15 cellular contexts compared by ENCODE assay signal in genomic region chr15:49063402-49064280, GRCh38. TPM values are rescaled to one million over a fixed set of nuclear protein-coding genes. Genes with fewer than 3 reads are reported as not detected.
A peak's percentile ranks its signal among the peaks of the same experiment; 100 is the strongest.
DNase-seq lines count a peak whose midpoint lies in the region; ATAC-seq and TF ChIP-seq lines count a peak whose summit lies in the region.
"Had no signal": no experiment of that assay in that cellular context is flagged by ENCODE, and none has a peak within 500 bp of the region (broad histone marks: within the 10 kb centered on the region; RNA-seq: fewer than 3 reads in every experiment).

No MANE protein-coding gene starts in this region.

- no peaks in the 10 kb centered on the region for H3K27me3 ChIP-seq in Karpas-422 (ENCODE audit: low read length)
- H3K27me3 ChIP-seq: right lobe of liver had no signal

- ATAC-seq in T-cell (replicated peaks in 1 of 4) = peak in 3 of 4 experiments; percentile 38 to 54 (median 51)
- ATAC-seq in left colon = peak; percentile 15
- no peak for ATAC-seq in HG03565 (IDR thresholded peaks at IDR 0.05; ENCODE audit: unreplicated experiment)

- H3K27ac ChIP-seq in Karpas-422 (ENCODE audit: low read length) = no peak overlapping the region
- H3K27ac ChIP-seq: esophagus squamous epithelium, right lobe of liver had no signal

- H3K4me3 Mint-ChIP-seq in CD14-positive monocyte (no peak overlapping the region), T-cell (no peak overlapping the region)
- H3K4me3 Mint-ChIP-seq: activated CD4-positive, alpha-beta memory T cell treated with anti-CD3 and anti-CD28 coated beads for 36 hours had no signal

- H3K4me3 ChIP-seq in Karpas-422 (ENCODE audit: low read length) = no peak overlapping the region
- H3K4me3 ChIP-seq: esophagus squamous epithelium, right lobe of liver had no signal

- in situ Hi-C loops in ACHN (cut with HindIII; ENCODE audit: low pct_ligation_motif_present, low pct_unique_long_range_greater_than_20kb, low sequenced_read_pairs) = no loop called here

- no peak overlapping the region for H3K4me2 ChIP-seq in Karpas-422 (ENCODE audit: low read depth, low read length, poor library complexity, severe bottlenecking)

- no peak for TF ChIP-seq CTCF in CD14-positive monocyte (IDR thresholded peaks at IDR 0.05)

- no peaks in the 10 kb centered on the region for H3K4me1 ChIP-seq in Karpas-422 (ENCODE audit: low read length)
- H3K4me1 ChIP-seq: esophagus squamous epithelium, right lobe of liver had no signal

- POLR2A ChIA-PET in T-cell (lab: Charles Lee) = no interaction called here

- H4K20me1 ChIP-seq in Karpas-422 (ENCODE audit: insufficient read depth, low read depth, low read length) = no peaks in the 10 kb centered on the region

- intact Hi-C loops in CD14-positive monocyte (cut with micrococcal nuclease) (no loop called here), left colon (cut with DNase I, micrococcal nuclease) (no loop called here)

- H3K27me3 Mint-ChIP-seq in CD14-positive monocyte (ENCODE audit: low read depth in 3 of 3) (peaks cover 0 to 3% (median 0%) of the 10 kb centered on the region in 3 donors), T-cell (peaks cover 2 to 4% of the 10 kb centered on the region in 2 donors)
- H3K27me3 Mint-ChIP-seq: activated CD4-positive, alpha-beta memory T cell treated with anti-CD3 and anti-CD28 coated beads for 36 hours had no signal

- no peaks in the 10 kb centered on the region for H3K9me3 ChIP-seq in Karpas-422 (ENCODE audit: low read length)
- H3K9me3 ChIP-seq: esophagus squamous epithelium, right lobe of liver had no signal

- CTCF ChIA-PET in T-cell (lab: Charles Lee) = no interaction called here

- no peaks in the 10 kb centered on the region for H3K36me3 ChIP-seq in Karpas-422 (ENCODE audit: insufficient read depth, low read length)
- H3K36me3 ChIP-seq: esophagus squamous epithelium, right lobe of liver had no signal

- H3K9ac ChIP-seq in Karpas-422 (ENCODE audit: low read length) = no peak overlapping the region

- H3K9me2 ChIP-seq in Karpas-422 (replicated peaks; ENCODE audit: insufficient read depth, low read length) = no peaks in the 10 kb centered on the region

- H3K27ac Mint-ChIP-seq in CD14-positive monocyte (no peak overlapping the region), T-cell (no peak overlapping the region)
- H3K27ac Mint-ChIP-seq: activated CD4-positive, alpha-beta memory T cell treated with anti-CD3 and anti-CD28 coated beads for 36 hours had no signal

- no peaks in the 10 kb centered on the region for H3K79me2 ChIP-seq in Karpas-422 (ENCODE audit: low read length)

- H3K4me1 Mint-ChIP-seq in CD14-positive monocyte (peaks cover 6% of the 10 kb centered on the region), T-cell (peaks cover 9 to 20% (median 14%) of the 10 kb centered on the region in 3 donors)

- H2AFZ ChIP-seq in Karpas-422 (ENCODE audit: low read length) = no peak overlapping the region

- H3K36me3 Mint-ChIP-seq in CD14-positive monocyte (no peaks in the 10 kb centered on the region), T-cell (no peaks in the 10 kb centered on the region)
- H3K36me3 Mint-ChIP-seq: activated CD4-positive, alpha-beta memory T cell treated with anti-CD3 and anti-CD28 coated beads for 36 hours had no signal

- H3K9me3 Mint-ChIP-seq in CD14-positive monocyte (peaks cover 0 to 1% (median 0%) of the 10 kb centered on the region in 7 donors), T-cell (no peaks in the 10 kb centered on the region)
- H3K9me3 Mint-ChIP-seq: activated CD4-positive, alpha-beta memory T cell treated with anti-CD3 and anti-CD28 coated beads for 36 hours had no signal

- peak; percentile 46 for DNase-seq in CD14-positive monocyte (ENCODE audit: low spot score)
- peak; percentile 30 for DNase-seq in Karpas-422
- no peak for DNase-seq in T-cell
- no peak for DNase-seq in left colon
- DNase-seq in ACHN = no peak
- DNase-seq in GOT3 (lab: John Stamatoyannopoulos, UW) = no peak
- DNase-seq in NCI-H2107 (lab: John Stamatoyannopoulos, UW) = no peak
- DNase-seq: activated T-cell treated with anti-CD3 and anti-CD28 coated beads, Interleukin-2, amount 50 U/mL, for 48 hours; esophagus squamous epithelium; glutamatergic neuron; right lobe of liver; Right ventricle myocardium superior; stimulated activated CD4-positive, alpha-beta T cell treated with anti-CD3 and anti-CD28 coated beads, Interleukin-2, amount 100 ng/mL, for 24 hours had no signal

RNA-seq across cellular contexts. Expression of gene SECISBP2L, which starts 17.4 kb away (rescaled TPM):
- polyA plus RNA-seq in CD14-positive monocyte = 10 to 100 TPM in 1 of 2 donors, 1 to 10 TPM in 1; 9.5 to 19.8 TPM
- total RNA-seq in Karpas-422 (2014; rRNA removed; shearing (Covaris generic); ENCODE audit: low replicate concordance) = 16.3 and 28.7 TPM in 2 replicates
- 10 to 100 TPM; 46.8 to 62.5 (median 48.7) TPM for total RNA-seq in T-cell
- 10 to 100 TPM; 40.9 to 48.5 TPM for total RNA-seq in left colon

Comparison
In these comparisons a context has a peak if more than half of its experiments do, and no peak if none do; other contexts are left out.
1. DNase-seq: peak in CD14-positive monocyte (single experiment) and Karpas-422 (single experiment); none in T-cell (0 of 34), left colon (0 of 2), ACHN (single experiment), GOT3 (single experiment) and NCI-H2107 (single experiment).